38 cellular contexts compared by ENCODE assay signal in the genomic region with DNA sequence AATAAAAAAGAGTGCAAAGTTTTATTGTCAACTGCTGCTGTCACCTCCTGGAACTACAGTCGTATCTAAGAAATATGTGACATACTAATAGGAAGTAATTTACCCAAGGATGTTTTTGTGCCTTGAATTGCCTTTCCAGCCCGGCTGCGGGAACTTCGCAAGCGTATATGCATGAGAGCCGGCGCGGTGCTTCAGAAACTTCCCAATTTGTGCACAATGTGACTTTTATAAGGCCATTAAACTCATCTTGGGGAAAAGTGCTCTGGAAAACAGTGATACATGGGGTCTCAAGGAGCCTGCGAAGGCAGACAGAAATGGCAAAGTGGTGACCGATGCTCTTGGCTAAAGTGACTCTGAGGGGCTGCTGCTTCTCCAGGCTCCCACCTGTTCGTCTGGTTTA. TPM values are rescaled to one million over a fixed set of nuclear protein-coding genes. Genes with fewer than 3 reads are reported as not detected.
"Had no signal": no experiment of that assay in that cellular context is flagged by ENCODE, and none has a peak within 500 bp of the region (broad histone marks: within the 10 kb centered on the region; RNA-seq: fewer than 3 reads in every experiment).

No MANE protein-coding gene starts in this region.

- H3K9ac ChIP-seq: KMS-11 had no signal

- H3K4me2 ChIP-seq: KMS-11 had no signal

- DNase-seq: Karpas-422, Kasumi-1, MG63, MM.1S, MV-4-11, NCI-H1048, NCI-H1092, NCI-H1092 treated with DMSO at 0.1 percent for 48 hours, NCI-H1105, NCI-H1105 treated with DMSO at 0.1 percent for 48 hours, NCI-H1417, NCI-H1417 treated with DMSO at 0.1 percent for 48 hours, NCI-H1436, NCI-H1436 treated with DMSO at 0.1 percent for 48 hours, NCI-H146, NCI-H1694, NCI-H1694 treated with DMSO at 0.1 percent for 48 hours, NCI-H187, NCI-H187 treated with DMSO at 0.1 percent for 48 hours, NCI-H1930, NCI-H2029, NCI-H2029 treated with DMSO at 0.1 percent for 48 hours, NCI-H2081, NCI-H2081 treated with DMSO at 0.1 percent for 48 hours, NCI-H2107, NCI-H2171, NCI-H2171 treated with DMSO at 0.1 percent for 48 hours, NCI-H2227 treated with DMSO at 0.1 percent for 48 hours, NCI-H226, NCI-H345, NCI-H446, NCI-H446 treated with DMSO at 0.1 percent for 48 hours, NCI-H510A, NCI-H510A treated with DMSO at 0.1 percent for 48 hours had no signal

- H3K9me3 ChIP-seq: MG63 had no signal

- H3K36me3 ChIP-seq: MG63 had no signal

- H3K27ac ChIP-seq: KMS-11 had no signal

- H3K4me3 ChIP-seq: MG63 had no signal

- H3K27me3 ChIP-seq: MG63 had no signal

RNA-seq across cellular contexts. Expression of a gene that starts 41.7 kb away (rescaled TPM):
- total RNA-seq: LHCN-M2, M059J, MCF 10A had no signal
